1 cellular context compared by ENCODE assay signal in the genomic region with DNA sequence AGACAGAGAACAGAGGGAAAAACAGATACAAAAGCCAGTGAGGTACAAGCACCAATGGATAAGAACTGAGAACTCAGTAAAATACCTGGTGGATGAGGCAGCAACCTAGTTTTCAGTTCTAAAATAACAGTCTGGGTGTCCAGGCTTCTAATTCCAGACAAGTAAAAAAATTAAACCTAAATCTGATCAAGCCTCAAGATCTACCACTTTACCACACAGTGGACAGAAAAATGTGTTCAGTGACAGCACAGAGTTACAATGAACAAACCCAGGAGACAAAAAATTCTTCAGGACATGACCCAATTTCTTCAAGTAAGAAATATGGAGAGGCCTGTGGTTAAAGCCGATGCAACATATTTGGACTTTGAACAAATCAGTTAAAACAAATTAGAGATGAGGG.
TF ChIP-seq lines count a peak whose summit lies in the region.

No MANE protein-coding gene starts in this region.

TF ChIP-seq in HCT116, 20 proteins besides CTCF, POLR2A, EP300 and RAD21 (continued from another document):
- TF ChIP-seq, protein P1, sequence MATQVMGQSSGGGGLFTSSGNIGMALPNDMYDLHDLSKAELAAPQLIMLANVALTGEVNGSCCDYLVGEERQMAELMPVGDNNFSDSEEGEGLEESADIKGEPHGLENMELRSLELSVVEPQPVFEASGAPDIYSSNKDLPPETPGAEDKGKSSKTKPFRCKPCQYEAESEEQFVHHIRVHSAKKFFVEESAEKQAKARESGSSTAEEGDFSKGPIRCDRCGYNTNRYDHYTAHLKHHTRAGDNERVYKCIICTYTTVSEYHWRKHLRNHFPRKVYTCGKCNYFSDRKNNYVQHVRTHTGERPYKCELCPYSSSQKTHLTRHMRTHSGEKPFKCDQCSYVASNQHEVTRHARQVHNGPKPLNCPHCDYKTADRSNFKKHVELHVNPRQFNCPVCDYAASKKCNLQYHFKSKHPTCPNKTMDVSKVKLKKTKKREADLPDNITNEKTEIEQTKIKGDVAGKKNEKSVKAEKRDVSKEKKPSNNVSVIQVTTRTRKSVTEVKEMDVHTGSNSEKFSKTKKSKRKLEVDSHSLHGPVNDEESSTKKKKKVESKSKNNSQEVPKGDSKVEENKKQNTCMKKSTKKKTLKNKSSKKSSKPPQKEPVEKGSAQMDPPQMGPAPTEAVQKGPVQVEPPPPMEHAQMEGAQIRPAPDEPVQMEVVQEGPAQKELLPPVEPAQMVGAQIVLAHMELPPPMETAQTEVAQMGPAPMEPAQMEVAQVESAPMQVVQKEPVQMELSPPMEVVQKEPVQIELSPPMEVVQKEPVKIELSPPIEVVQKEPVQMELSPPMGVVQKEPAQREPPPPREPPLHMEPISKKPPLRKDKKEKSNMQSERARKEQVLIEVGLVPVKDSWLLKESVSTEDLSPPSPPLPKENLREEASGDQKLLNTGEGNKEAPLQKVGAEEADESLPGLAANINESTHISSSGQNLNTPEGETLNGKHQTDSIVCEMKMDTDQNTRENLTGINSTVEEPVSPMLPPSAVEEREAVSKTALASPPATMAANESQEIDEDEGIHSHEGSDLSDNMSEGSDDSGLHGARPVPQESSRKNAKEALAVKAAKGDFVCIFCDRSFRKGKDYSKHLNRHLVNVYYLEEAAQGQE (IDR thresholded peaks at IDR 0.05; ENCODE audit: low read depth) = no peak
- no peak for TF ChIP-seq SIN3A (IDR thresholded peaks at IDR 0.05; ENCODE audit: low read depth)
- TF ChIP-seq JUND (IDR thresholded peaks at IDR 0.05) = no peak
